ENCODE assay signal across 21 cellular contexts in the genomic region with DNA sequence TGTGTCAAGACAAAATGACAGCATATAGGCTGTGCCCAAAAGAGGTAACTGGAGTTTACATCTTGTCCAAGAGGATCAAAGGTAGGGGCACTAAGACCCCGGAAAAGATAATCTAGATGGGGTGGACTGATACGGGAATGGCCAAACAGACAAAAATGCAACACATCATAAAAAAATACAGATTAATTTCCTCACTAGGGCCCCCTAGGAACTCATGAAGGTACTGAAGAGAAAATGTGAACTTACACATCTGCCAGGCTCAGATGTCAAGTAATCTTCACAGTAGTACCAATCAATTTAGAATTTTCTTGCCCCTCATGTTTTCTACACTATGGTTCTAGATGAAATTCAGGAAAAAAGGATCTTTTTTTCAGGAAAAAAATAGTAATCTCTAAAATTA.
DNase-seq lines count a peak whose midpoint lies in the region; ATAC-seq and TF ChIP-seq lines count a peak whose summit lies in the region.
"Had no signal": no experiment of that assay in that cellular context is flagged by ENCODE, and none has a peak within 500 bp of the region (broad histone marks: within the 10 kb centered on the region; RNA-seq: fewer than 3 reads in every experiment).

No MANE protein-coding gene starts in this region.

- peaks cover 8% of the 10 kb centered on the region; the same call in 1 of the 3 replicates for H3K36me3 Mint-ChIP-seq in GM23338 (ENCODE audit: low read depth)
- H3K36me3 Mint-ChIP-seq in endodermal cell (ENCODE audit: low read depth): no peaks in the 10 kb centered on the region
- H3K36me3 Mint-ChIP-seq in progenitor cell of endocrine pancreas (ENCODE audit: insufficient read depth): peaks cover 2% of the 10 kb centered on the region
- H3K36me3 Mint-ChIP-seq: CD8-positive, alpha-beta memory T cell had no signal

- TF ChIP-seq CTCF in GM23338 (conservative IDR thresholded peaks at IDR 0.05; ENCODE audit: low read depth in 2 of 2): peak; percentile 29 to 62; a peak in 3 of 4 replicates
- TF ChIP-seq CTCF in endodermal cell (conservative IDR thresholded peaks at IDR 0.05): peak; percentile 67
- peak; percentile 31 for TF ChIP-seq CTCF in progenitor cell of endocrine pancreas (IDR thresholded peaks at IDR 0.05; ENCODE audit: unreplicated experiment)
- no peak for TF ChIP-seq CTCF in body of pancreas (IDR thresholded peaks at IDR 0.05)

- no peaks in the 10 kb centered on the region for H3K27me3 ChIP-seq in GM23338 (ENCODE audit: insufficient read depth)
- H3K27me3 ChIP-seq in endodermal cell (ENCODE audit: control insufficient read depth, insufficient read depth, low read length, poor library complexity, severe bottlenecking): no peaks in the 10 kb centered on the region
- no peaks in the 10 kb centered on the region for H3K27me3 ChIP-seq in body of pancreas

- H3K27me3 Mint-ChIP-seq in GM23338 (ENCODE audit: insufficient read depth, low read depth, poor library complexity) (no peaks in the 10 kb centered on the region), endodermal cell (ENCODE audit: insufficient read depth) (no peaks in the 10 kb centered on the region), progenitor cell of endocrine pancreas (no peaks in the 10 kb centered on the region)
- H3K27me3 Mint-ChIP-seq: CD8-positive, alpha-beta memory T cell; IgD-negative memory B cell had no signal

- no peak overlapping the region for H3K27ac Mint-ChIP-seq in GM23338
- H3K27ac Mint-ChIP-seq in endodermal cell: no peak overlapping the region
- no peak overlapping the region for H3K27ac Mint-ChIP-seq in progenitor cell of endocrine pancreas
- H3K27ac Mint-ChIP-seq: CD8-positive, alpha-beta memory T cell had no signal

- H3K9me3 ChIP-seq in endodermal cell (ENCODE audit: control insufficient read depth, low read length) (peaks cover 19% of the 10 kb centered on the region), body of pancreas (peaks cover 0 to 8% (median 0%) of the 10 kb centered on the region in 3 donors)

- intact Hi-C loops in body of pancreas (cut with DNase I): no loop called here

- TF ChIP-seq POLR2A in body of pancreas (IDR thresholded peaks at IDR 0.05): no peak

- DNase-seq in GM23338 (ENCODE audit: low spot score): peak; percentile 34
- DNase-seq in NAMALWA (ENCODE audit: low spot score): peak; percentile 10
- DNase-seq in endodermal cell: no peak
- no peak for DNase-seq in progenitor cell of endocrine pancreas (ENCODE audit: low spot score, unreplicated experiment)
- no peak for DNase-seq in activated CD4-positive, CD25-positive, alpha-beta regulatory T cell treated with anti-CD3 and anti-CD28 coated beads, Interleukin-2, amount 50 U/mL, for 72 hours
- no peak for DNase-seq in hypothalamus (lab: John Stamatoyannopoulos, UW)
- DNase-seq in body of pancreas: no peak
- DNase-seq: C1 segment of cervical spinal cord; Calu3; CD8-positive, alpha-beta memory T cell; DMS153; Kasumi-1; NCI-H1092; NCI-H1436; NCI-H187 treated with DMSO at 0.1 percent for 48 hours; NCI-H226; NCI-H510A treated with DMSO at 0.1 percent for 48 hours; PC-3; RPMI8226; SHP77 had no signal

- no peaks in the 10 kb centered on the region for H3F3A ChIP-seq in GM23338 (replicated peaks; ENCODE audit: low read depth)

- ATAC-seq in GM23338: peak; percentile 35; the same call in 2 of the 3 replicates
- no peak for ATAC-seq in body of pancreas
- ATAC-seq: PC-3 had no signal

- H3K4me1 Mint-ChIP-seq in GM23338 (peaks cover 23% of the 10 kb centered on the region), endodermal cell (peaks cover 19% of the 10 kb centered on the region), progenitor cell of endocrine pancreas (ENCODE audit: low read depth) (peaks cover 22% of the 10 kb centered on the region)
- H3K4me1 Mint-ChIP-seq: CD8-positive, alpha-beta memory T cell; IgD-negative memory B cell had no signal

- no peak overlapping the region for H2AFZ ChIP-seq in GM23338

- no peaks in the 10 kb centered on the region for H3K79me2 ChIP-seq in GM23338 (replicated peaks; ENCODE audit: insufficient read depth)

- H3K4me2 ChIP-seq in GM23338: no peak overlapping the region

- H3K4me3 Mint-ChIP-seq in GM23338 (no peak overlapping the region), endodermal cell (no peak overlapping the region), progenitor cell of endocrine pancreas (ENCODE audit: low read depth) (no peak overlapping the region)
- H3K4me3 Mint-ChIP-seq: CD8-positive, alpha-beta memory T cell; IgD-negative memory B cell had no signal

- H4K20me1 ChIP-seq in GM23338 (replicated peaks; ENCODE audit: insufficient read depth): no peaks in the 10 kb centered on the region

- H3K36me3 ChIP-seq in GM23338 (ENCODE audit: insufficient read depth) (no peaks in the 10 kb centered on the region; the same call in 1 of the 2 replicates), endodermal cell (ENCODE audit: control insufficient read depth, insufficient read depth, low read length) (peaks cover 3% of the 10 kb centered on the region), body of pancreas (replicated peaks in 1 of 2; ENCODE audit: insufficient read depth in 1 of 2, low read depth in 2 of 2) (no peaks in the 10 kb centered on the region)

- H3K27ac ChIP-seq in GM23338 (ENCODE audit: low read depth): no peak overlapping the region
- H3K27ac ChIP-seq in endodermal cell (ENCODE audit: low read depth, low read length): no peak overlapping the region
- H3K27ac ChIP-seq in body of pancreas: no peak overlapping the region

- H3K9ac ChIP-seq in endodermal cell (ENCODE audit: extremely low read depth, low read length, poor library complexity, severe bottlenecking): no peak overlapping the region

- H3K9me2 ChIP-seq in GM23338 (ENCODE audit: insufficient read depth): no peaks in the 10 kb centered on the region

- H3K9me3 Mint-ChIP-seq in GM23338 (peaks cover 20% of the 10 kb centered on the region; the same call in 2 of the 3 replicates), endodermal cell (peaks cover 21% of the 10 kb centered on the region), progenitor cell of endocrine pancreas (ENCODE audit: low read depth) (no peaks in the 10 kb centered on the region)

- peaks cover 23% of the 10 kb centered on the region for H3K4me1 ChIP-seq in GM23338 (ENCODE audit: insufficient read depth)
- H3K4me1 ChIP-seq in endodermal cell (ENCODE audit: control insufficient read depth, insufficient read depth, low read length): peaks cover 7% of the 10 kb centered on the region
- no peaks in the 10 kb centered on the region for H3K4me1 ChIP-seq in body of pancreas

- H3K4me3 ChIP-seq in GM23338 (no peak overlapping the region), endodermal cell (ENCODE audit: low read length) (no peak overlapping the region), body of pancreas (no peak overlapping the region)

- WGBS in endodermal cell (ENCODE audit: insufficient coverage in 1 of 2, insufficient read length in 1 of 2), 2 experiments: 80 to 100% methylated on average over 1 to 2 of the region's 2 CpGs
- 69 to 71% methylated on average over 2 of the region's 2 CpGs for WGBS in body of pancreas, 2 donors

TF ChIP-seq in GM23338, 12 proteins besides CTCF, POLR2A, EP300 and RAD21:
- TF ChIP-seq CREB1 (CRISPR knock-in tag; IDR thresholded peaks at IDR 0.05; ENCODE audit: low read depth) (no peak), EZH2phosphoT487 (IDR thresholded peaks at IDR 0.05; ENCODE audit: unreplicated experiment) (no peak), NANOG (IDR thresholded peaks at IDR 0.05; ENCODE audit: borderline replicate concordance) (no peak)

Comparison
In these comparisons a context has a peak if more than half of its experiments do, and no peak if none do; other contexts are left out.
1. DNase-seq: peak in GM23338 (single experiment) and NAMALWA (single experiment); none in endodermal cell (single experiment), progenitor cell of endocrine pancreas (single experiment), activated CD4-positive, CD25-positive, alpha-beta regulatory T cell treated with anti-CD3 and anti-CD28 coated beads, Interleukin-2, amount 50 U/mL, for 72 hours (single experiment), hypothalamus (0 of 51) and body of pancreas (0 of 4).
2. CTCF ChIP-seq: peak in GM23338 (2 of 2), endodermal cell (single experiment) and progenitor cell of endocrine pancreas (single experiment); none in body of pancreas (0 of 7).